ENCODE assay signal across 1 cellular context in the genomic region with DNA sequence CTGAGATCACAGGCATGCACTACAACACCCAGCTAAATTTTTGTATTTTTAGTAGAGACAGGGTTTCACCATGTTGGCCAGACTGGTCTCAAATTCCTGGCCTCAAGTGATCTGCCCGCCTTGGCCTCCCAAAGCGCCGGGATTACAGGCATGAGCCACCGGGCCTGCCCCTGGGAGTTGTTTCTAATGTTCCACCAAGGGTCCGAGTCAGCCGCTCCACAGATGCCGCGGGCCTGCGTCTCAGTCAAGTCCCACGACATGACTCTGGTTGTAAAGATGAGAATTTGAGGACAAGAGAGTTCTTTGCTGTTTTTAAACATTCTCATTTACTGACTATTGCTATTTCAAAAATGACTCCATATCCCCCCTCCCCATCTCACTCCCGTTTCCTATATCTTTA.
TF ChIP-seq lines count a peak whose summit lies in the region.

No MANE protein-coding gene starts in this region.

TF ChIP-seq in GM23338, 12 proteins besides CTCF, POLR2A, EP300 and RAD21 (continued from another document):
- TF ChIP-seq, protein P1, sequence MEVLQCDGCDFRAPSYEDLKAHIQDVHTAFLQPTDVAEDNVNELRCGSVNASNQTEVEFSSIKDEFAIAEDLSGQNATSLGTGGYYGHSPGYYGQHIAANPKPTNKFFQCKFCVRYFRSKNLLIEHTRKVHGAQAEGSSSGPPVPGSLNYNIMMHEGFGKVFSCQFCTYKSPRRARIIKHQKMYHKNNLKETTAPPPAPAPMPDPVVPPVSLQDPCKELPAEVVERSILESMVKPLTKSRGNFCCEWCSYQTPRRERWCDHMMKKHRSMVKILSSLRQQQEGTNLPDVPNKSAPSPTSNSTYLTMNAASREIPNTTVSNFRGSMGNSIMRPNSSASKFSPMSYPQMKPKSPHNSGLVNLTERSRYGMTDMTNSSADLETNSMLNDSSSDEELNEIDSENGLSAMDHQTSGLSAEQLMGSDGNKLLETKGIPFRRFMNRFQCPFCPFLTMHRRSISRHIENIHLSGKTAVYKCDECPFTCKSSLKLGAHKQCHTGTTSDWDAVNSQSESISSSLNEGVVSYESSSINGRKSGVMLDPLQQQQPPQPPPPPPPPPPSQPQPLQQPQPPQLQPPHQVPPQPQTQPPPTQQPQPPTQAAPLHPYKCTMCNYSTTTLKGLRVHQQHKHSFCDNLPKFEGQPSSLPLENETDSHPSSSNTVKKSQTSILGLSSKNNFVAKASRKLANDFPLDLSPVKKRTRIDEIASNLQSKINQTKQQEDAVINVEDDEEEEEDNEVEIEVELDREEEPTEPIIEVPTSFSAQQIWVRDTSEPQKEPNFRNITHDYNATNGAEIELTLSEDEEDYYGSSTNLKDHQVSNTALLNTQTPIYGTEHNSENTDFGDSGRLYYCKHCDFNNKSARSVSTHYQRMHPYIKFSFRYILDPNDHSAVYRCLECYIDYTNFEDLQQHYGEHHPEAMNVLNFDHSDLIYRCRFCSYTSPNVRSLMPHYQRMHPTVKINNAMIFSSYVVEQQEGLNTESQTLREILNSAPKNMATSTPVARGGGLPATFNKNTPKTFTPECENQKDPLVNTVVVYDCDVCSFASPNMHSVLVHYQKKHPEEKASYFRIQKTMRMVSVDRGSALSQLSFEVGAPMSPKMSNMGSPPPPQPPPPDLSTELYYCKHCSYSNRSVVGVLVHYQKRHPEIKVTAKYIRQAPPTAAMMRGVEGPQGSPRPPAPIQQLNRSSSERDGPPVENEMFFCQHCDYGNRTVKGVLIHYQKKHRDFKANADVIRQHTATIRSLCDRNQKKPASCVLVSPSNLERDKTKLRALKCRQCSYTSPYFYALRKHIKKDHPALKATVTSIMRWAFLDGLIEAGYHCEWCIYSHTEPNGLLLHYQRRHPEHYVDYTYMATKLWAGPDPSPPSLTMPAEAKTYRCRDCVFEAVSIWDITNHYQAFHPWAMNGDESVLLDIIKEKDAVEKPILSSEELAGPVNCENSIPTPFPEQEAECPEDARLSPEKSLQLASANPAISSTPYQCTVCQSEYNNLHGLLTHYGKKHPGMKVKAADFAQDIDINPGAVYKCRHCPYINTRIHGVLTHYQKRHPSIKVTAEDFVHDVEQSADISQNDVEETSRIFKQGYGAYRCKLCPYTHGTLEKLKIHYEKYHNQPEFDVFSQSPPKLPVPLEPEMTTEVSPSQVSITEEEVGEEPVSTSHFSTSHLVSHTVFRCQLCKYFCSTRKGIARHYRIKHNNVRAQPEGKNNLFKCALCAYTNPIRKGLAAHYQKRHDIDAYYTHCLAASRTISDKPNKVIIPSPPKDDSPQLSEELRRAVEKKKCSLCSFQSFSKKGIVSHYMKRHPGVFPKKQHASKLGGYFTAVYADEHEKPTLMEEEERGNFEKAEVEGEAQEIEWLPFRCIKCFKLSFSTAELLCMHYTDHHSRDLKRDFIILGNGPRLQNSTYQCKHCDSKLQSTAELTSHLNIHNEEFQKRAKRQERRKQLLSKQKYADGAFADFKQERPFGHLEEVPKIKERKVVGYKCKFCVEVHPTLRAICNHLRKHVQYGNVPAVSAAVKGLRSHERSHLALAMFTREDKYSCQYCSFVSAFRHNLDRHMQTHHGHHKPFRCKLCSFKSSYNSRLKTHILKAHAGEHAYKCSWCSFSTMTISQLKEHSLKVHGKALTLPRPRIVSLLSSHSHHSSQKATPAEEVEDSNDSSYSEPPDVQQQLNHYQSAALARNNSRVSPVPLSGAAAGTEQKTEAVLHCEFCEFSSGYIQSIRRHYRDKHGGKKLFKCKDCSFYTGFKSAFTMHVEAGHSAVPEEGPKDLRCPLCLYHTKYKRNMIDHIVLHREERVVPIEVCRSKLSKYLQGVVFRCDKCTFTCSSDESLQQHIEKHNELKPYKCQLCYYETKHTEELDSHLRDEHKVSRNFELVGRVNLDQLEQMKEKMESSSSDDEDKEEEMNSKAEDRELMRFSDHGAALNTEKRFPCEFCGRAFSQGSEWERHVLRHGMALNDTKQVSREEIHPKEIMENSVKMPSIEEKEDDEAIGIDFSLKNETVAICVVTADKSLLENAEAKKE (CRISPR knock-in tag; IDR thresholded peaks at IDR 0.05), result no peak
- TF ChIP-seq ZNF114 (CRISPR knock-in tag; IDR thresholded peaks at IDR 0.05), result no peak
- TF ChIP-seq NANOG (IDR thresholded peaks at IDR 0.05; ENCODE audit: borderline replicate concordance), result no peak
- no peak for TF ChIP-seq POLR2AphosphoS5 (IDR thresholded peaks at IDR 0.05; ENCODE audit: low read depth)
- TF ChIP-seq EZH2phosphoT487 (IDR thresholded peaks at IDR 0.05; ENCODE audit: unreplicated experiment), result no peak
- no peak for TF ChIP-seq ZNF331 (CRISPR knock-in tag; IDR thresholded peaks at IDR 0.05; ENCODE audit: low read depth)
- TF ChIP-seq EZH2 (IDR thresholded peaks at IDR 0.05; ENCODE audit: low read depth, unreplicated experiment), result no peak
- TF ChIP-seq STAT1 (IDR thresholded peaks at IDR 0.05; ENCODE audit: unreplicated experiment), result no peak
